18 cellular contexts compared by ENCODE assay signal in genomic region chr9:133251773-133252172, GRCh38. TPM values are rescaled to one million over a fixed set of nuclear protein-coding genes. Genes with fewer than 3 reads are reported as not detected.
A peak's percentile ranks its signal among the peaks of the same experiment; 100 is the strongest.
DNase-seq lines count a peak whose midpoint lies in the region; ATAC-seq and TF ChIP-seq lines count a peak whose summit lies in the region.
"Had no signal": no experiment of that assay in that cellular context is flagged by ENCODE, and none has a peak within 500 bp of the region (broad histone marks: within the 10 kb centered on the region; RNA-seq: fewer than 3 reads in every experiment).

No MANE protein-coding gene starts in this region.

- H3K79me2 ChIP-seq in HCT116 (ENCODE audit: insufficient read depth, low read length) = no peaks in the 10 kb centered on the region

- no peak overlapping the region for H3K27ac Mint-ChIP-seq in activated T-helper 1 cell treated with anti-CD3 and anti-CD28 coated beads, Interleukin-12 subunit alpha, Interleukin-12 subunit beta, Interleukin-2, Interleukin-4 antibody, amounts not matched to agents 30 ng/mL and 10 ng/mL and 1 ng/mL, durations not matched to agents 14 hours and 24 hours and 36 hours
- H3K27ac Mint-ChIP-seq: nephron progenitor cell had no signal

- H3K9me2 ChIP-seq in HCT116 (ENCODE audit: insufficient read depth) = no peaks in the 10 kb centered on the region

- TF ChIP-seq POLR2A in HCT116 (IDR thresholded peaks at IDR 0.05; ENCODE audit: borderline replicate concordance, extremely low read depth, insufficient read depth, insufficient read length) = no peak
- TF ChIP-seq POLR2A in stomach (IDR thresholded peaks at IDR 0.05) = no peak

- DNase-seq in HCT116 (ENCODE audit: low read depth, low spot score) (no peak), lower lobe of right lung (no peak), stomach (no peak), NCI-H1930 (lab: John Stamatoyannopoulos, UW) (no peak)
- DNase-seq in activated T-helper 1 cell treated with anti-CD3 and anti-CD28 coated beads, Interleukin-12 subunit alpha, Interleukin-12 subunit beta, Interleukin-2, Interleukin-4 antibody, amounts not matched to agents 30 ng/mL and 10 ng/mL and 1 ng/mL, durations not matched to agents 14 hours and 24 hours and 36 hours (ENCODE audit: low spot score) = peak; percentile 44
- no peak for DNase-seq in stimulated activated CD4-positive, alpha-beta T cell treated with anti-CD3 and anti-CD28 coated beads, Interleukin-2, amount 100 ng/mL, for 24 hours
- DNase-seq: activated CD4-positive, alpha-beta T cell treated with anti-CD3 and anti-CD28 coated beads for 48 hours; activated T-cell treated with anti-CD3 and anti-CD28 coated beads, Interleukin-2, amount 50 U/mL, for 1 hour; BE2C; caudate nucleus; effector CD8-positive, alpha-beta T cell; NCI-H1694; nephron progenitor cell; substantia nigra had no signal

- CTCF ChIA-PET in HCT116 (lab: Charles Lee) = interaction anchor here (1.3 kb wide), 1 partner anchor 13 kb away, joined by 5 read pairs; no protein-coding TSS in a partner anchor

- H3K27ac ChIP-seq in HCT116 (ENCODE audit: low read depth, low read length) (peak overlapping the region; percentile 61), lower lobe of right lung (peak overlapping the region; percentile 78), stomach (peak overlapping the region; percentile 25 to 83 (median 73))
- H3K27ac ChIP-seq: SJSA1 had no signal

- peak; percentile 37 for ATAC-seq in HCT116
- ATAC-seq in lower lobe of right lung = peak in 1 of 2 donors; percentile 31
- ATAC-seq in GM18870 (IDR thresholded peaks at IDR 0.05; ENCODE audit: unreplicated experiment) = no peak

- H3K36me3 ChIP-seq in HCT116 (ENCODE audit: control insufficient read depth in 1 of 2, insufficient read depth in 2 of 2, low read length in 2 of 2) (no peaks in the 10 kb centered on the region), lower lobe of right lung (no peaks in the 10 kb centered on the region), stomach (no peaks in the 10 kb centered on the region)
- H3K36me3 ChIP-seq: BE2C, SJSA1 had no signal

- TF ChIP-seq RAD21 in HCT116 (IDR thresholded peaks at IDR 0.05; ENCODE audit: low read depth) = no peak

- H3K4me2 ChIP-seq in HCT116 (ENCODE audit: low read length) = peak overlapping the region; percentile 72

- H3K36me3 Mint-ChIP-seq in activated T-helper 1 cell treated with anti-CD3 and anti-CD28 coated beads, Interleukin-12 subunit alpha, Interleukin-12 subunit beta, Interleukin-2, Interleukin-4 antibody, amounts not matched to agents 30 ng/mL and 10 ng/mL and 1 ng/mL, durations not matched to agents 14 hours and 24 hours and 36 hours (ENCODE audit: low read depth) = peaks cover 2% of the 10 kb centered on the region

- BruUV-seq in HCT116 (replicated peaks; lab: Mats Ljungman, UMichigan) = TSS peak; percentile 47

- WGBS in stomach, 5 donors = 42 to 59% (median 49%) methylated on average over 11 of the region's 11 CpGs

- H3K4me1 Mint-ChIP-seq in activated T-helper 1 cell treated with anti-CD3 and anti-CD28 coated beads, Interleukin-12 subunit alpha, Interleukin-12 subunit beta, Interleukin-2, Interleukin-4 antibody, amounts not matched to agents 30 ng/mL and 10 ng/mL and 1 ng/mL, durations not matched to agents 14 hours and 24 hours and 36 hours (ENCODE audit: low read depth) = peaks cover 23% of the 10 kb centered on the region
- H3K4me1 Mint-ChIP-seq: nephron progenitor cell had no signal

- RAD21 ChIA-PET in HCT116 (lab: Charles Lee; ENCODE audit: low non-redundant PET in 1 of 2, low total read pairs in 2 of 2, uncharacterized antibody in 2 of 2, unreplicated experiment in 2 of 2) = no interaction called here

- H3K9ac ChIP-seq in HCT116 (ENCODE audit: low read length) = peak overlapping the region; percentile 24

- no peaks in the 10 kb centered on the region for H4K20me1 ChIP-seq in HCT116 (ENCODE audit: insufficient read depth)

- H3K9me3 ChIP-seq in HCT116 (ENCODE audit: control insufficient read depth in 1 of 2, insufficient read depth in 1 of 2, low read depth in 1 of 2, low read length in 2 of 2) (no peaks in the 10 kb centered on the region), lower lobe of right lung (no peaks in the 10 kb centered on the region), stomach (no peaks in the 10 kb centered on the region)
- H3K9me3 ChIP-seq: BE2C, SJSA1 had no signal

- intact Hi-C loops in HCT116 (cut with micrococcal nuclease) = loop anchor here (5.0 kb wide), 1 partner anchor 76 kb away; no protein-coding TSS in a partner anchor
- intact Hi-C loops in activated T-helper 1 cell treated with anti-CD3 and anti-CD28 coated beads, Interleukin-12 subunit alpha, Interleukin-12 subunit beta, Interleukin-2, Interleukin-4 antibody, amounts not matched to agents 30 ng/mL and 10 ng/mL and 1 ng/mL, durations not matched to agents 14 hours and 24 hours and 36 hours (cut with micrococcal nuclease) = no loop called here
- intact Hi-C loops in lower lobe of right lung (cut with DNase I) = no loop called here
- intact Hi-C loops in stomach (cut with DNase I; ENCODE audit: low total_unique reads) = no loop called here

- peak overlapping the region; percentile 43 for H3K4me3 Mint-ChIP-seq in activated T-helper 1 cell treated with anti-CD3 and anti-CD28 coated beads, Interleukin-12 subunit alpha, Interleukin-12 subunit beta, Interleukin-2, Interleukin-4 antibody, amounts not matched to agents 30 ng/mL and 10 ng/mL and 1 ng/mL, durations not matched to agents 14 hours and 24 hours and 36 hours
- H3K4me3 Mint-ChIP-seq: nephron progenitor cell had no signal

- peaks cover 3% of the 10 kb centered on the region for H3K27me3 Mint-ChIP-seq in activated T-helper 1 cell treated with anti-CD3 and anti-CD28 coated beads, Interleukin-12 subunit alpha, Interleukin-12 subunit beta, Interleukin-2, Interleukin-4 antibody, amounts not matched to agents 30 ng/mL and 10 ng/mL and 1 ng/mL, durations not matched to agents 14 hours and 24 hours and 36 hours (ENCODE audit: insufficient read depth)

- TF ChIP-seq EP300 in stomach (IDR thresholded peaks at IDR 0.05) = no peak

- H3K27me3 ChIP-seq in HCT116 (ENCODE audit: insufficient read depth, low read length) = no peaks in the 10 kb centered on the region
- H3K27me3 ChIP-seq in lower lobe of right lung (ENCODE audit: low read depth) = no peaks in the 10 kb centered on the region
- H3K27me3 ChIP-seq in stomach = peaks cover 0 to 56% (median 0%) of the 10 kb centered on the region in 3 donors

- POLR2A ChIA-PET in HCT116 (lab: Charles Lee) = no interaction called here

- TF ChIP-seq CTCF in HCT116 (IDR thresholded peaks at IDR 0.05 in 2 of 3, conservative IDR thresholded peaks at IDR 0.05 in 1 of 3; ENCODE audit: borderline replicate concordance in 1 of 3, insufficient read depth in 1 of 3, low read depth in 2 of 3, low read length in 2 of 3) (no peak), lower lobe of right lung (IDR thresholded peaks at IDR 0.05) (no peak), stomach (IDR thresholded peaks at IDR 0.05) (no peak)

- H3K9me3 Mint-ChIP-seq in activated T-helper 1 cell treated with anti-CD3 and anti-CD28 coated beads, Interleukin-12 subunit alpha, Interleukin-12 subunit beta, Interleukin-2, Interleukin-4 antibody, amounts not matched to agents 30 ng/mL and 10 ng/mL and 1 ng/mL, durations not matched to agents 14 hours and 24 hours and 36 hours = no peaks in the 10 kb centered on the region
- H3K9me3 Mint-ChIP-seq: nephron progenitor cell had no signal

- H3K4me1 ChIP-seq in HCT116 (ENCODE audit: control insufficient read depth in 1 of 2, insufficient read depth in 2 of 2, low read length in 2 of 2) = peaks cover 31 to 36% of the 10 kb centered on the region in 2 experiments
- peaks cover 13% of the 10 kb centered on the region for H3K4me1 ChIP-seq in lower lobe of right lung
- H3K4me1 ChIP-seq in stomach = peaks cover 3 to 15% (median 8%) of the 10 kb centered on the region in 4 donors
- H3K4me1 ChIP-seq: BE2C, SJSA1 had no signal

- H2AFZ ChIP-seq in HCT116 (ENCODE audit: low read depth, low read length, poor library complexity, severe bottlenecking) = peak overlapping the region; percentile 45

- H3K4me3 ChIP-seq in HCT116 (replicated peaks in 1 of 2; ENCODE audit: low read depth in 1 of 2, low read length in 2 of 2) (peak overlapping the region; percentile 25 to 35), lower lobe of right lung (peak overlapping the region; percentile 43), stomach (no peak overlapping the region)
- H3K4me3 ChIP-seq: SJSA1 had no signal

TF ChIP-seq in HCT116, 20 proteins besides CTCF, POLR2A, EP300 and RAD21 (continues in another document):
- TF ChIP-seq SRF (IDR thresholded peaks at IDR 0.05; ENCODE audit: low read depth) = no peak
- no peak for TF ChIP-seq TCF7L2 (IDR thresholded peaks at IDR 0.05; ENCODE audit: borderline replicate concordance, extremely low read depth, insufficient read depth, insufficient read length)
- no peak for TF ChIP-seq ZBTB33 (IDR thresholded peaks at IDR 0.05; ENCODE audit: extremely low read depth, insufficient replicate concordance, low read length)

RNA-seq across cellular contexts. Expression of gene ABO, which starts 23.2 kb away (rescaled TPM):
- total RNA-seq in HCT116 (2021; ENCODE audit: unreplicated experiment) (1.2 TPM), lower lobe of right lung (25.0 TPM), stomach (10 to 100 TPM in 2 of 5 donors, 1 to 10 TPM in 2, under 1 TPM in 1; 0.72 to 67.1 (median 4.8) TPM)
- polyA plus RNA-seq in HCT116 (2012) = 2.1 and 3.1 TPM in 2 replicates
- total RNA-seq in activated T-helper 1 cell treated with anti-CD3 and anti-CD28 coated beads, Interleukin-12 subunit alpha, Interleukin-12 subunit beta, Interleukin-2, Interleukin-4 antibody, amounts not matched to agents 30 ng/mL and 10 ng/mL and 1 ng/mL, durations not matched to agents 14 hours and 24 hours and 36 hours = 0.34 and 0.60 TPM in 2 replicates
- polyA plus RNA-seq in stomach = 10 to 100 TPM in 1 of 3 donors, 1 to 10 TPM in 2; 1.6 to 11.0 (median 3.4) TPM
- total RNA-seq: M059J, SJSA1 had no signal

RNA-seq across cellular contexts. Expression of gene OBP2B, which starts 42.7 kb away (rescaled TPM):
- total RNA-seq in HCT116 (2021; ENCODE audit: unreplicated experiment) (not detected), lower lobe of right lung (not detected), stomach (not detected)
- polyA plus RNA-seq in HCT116 (2012) = not detected in 2 replicates
- total RNA-seq in activated T-helper 1 cell treated with anti-CD3 and anti-CD28 coated beads, Interleukin-12 subunit alpha, Interleukin-12 subunit beta, Interleukin-2, Interleukin-4 antibody, amounts not matched to agents 30 ng/mL and 10 ng/mL and 1 ng/mL, durations not matched to agents 14 hours and 24 hours and 36 hours = not detected in 2 replicates
- not detected for polyA plus RNA-seq in stomach
- total RNA-seq: M059J, SJSA1 had no signal
- polyA plus RNA-seq: adipose tissue had no signal

Comparison
In these comparisons a context has a peak if more than half of its experiments do, and no peak if none do; other contexts are left out.
1. H3K4me3 ChIP-seq: peak in HCT116 (2 of 2) and lower lobe of right lung (single experiment); none in stomach (0 of 4).
2. Peak in every context shown above with its lines, with median percentiles within 50 percentile points of each other: H3K27ac ChIP-seq.